ENCODE assay signal across 21 cellular contexts in genomic region chr20:58549231-58549630, GRCh38. TPM values are rescaled to one million over a fixed set of nuclear protein-coding genes. Genes with fewer than 3 reads are reported as not detected.
DNase-seq lines count a peak whose midpoint lies in the region; ATAC-seq and TF ChIP-seq lines count a peak whose summit lies in the region.
"Had no signal": no experiment of that assay in that cellular context is flagged by ENCODE, and none has a peak within 500 bp of the region (broad histone marks: within the 10 kb centered on the region; RNA-seq: fewer than 3 reads in every experiment).

No MANE protein-coding gene starts in this region.

- H3K4me1 Mint-ChIP-seq in type B pancreatic cell (ENCODE audit: unreplicated experiment) = peaks cover 59% of the 10 kb centered on the region
- H3K4me1 Mint-ChIP-seq: CD4-positive, CD25-positive, alpha-beta regulatory T cell; CD8-positive, alpha-beta memory T cell had no signal

- peak overlapping the region; percentile 30 for H2BK15ac ChIP-seq in neuronal stem cell (ENCODE audit: low read length)

- H3K14ac ChIP-seq in neuronal stem cell (ENCODE audit: low read length) = no peak overlapping the region

- ATAC-seq in RWPE2 (ENCODE audit: low read depth) = no peak
- no peak for ATAC-seq in left lobe of liver
- no peak for ATAC-seq in HG03025 (IDR thresholded peaks at IDR 0.05; ENCODE audit: low FRiP score, unreplicated experiment)
- ATAC-seq: GM12878, GM23338 had no signal

- TF ChIP-seq CTCF in RWPE2 (IDR thresholded peaks at IDR 0.05; ENCODE audit: poor library complexity, severe bottlenecking) (no peak), type B pancreatic cell (conservative IDR thresholded peaks at IDR 0.05) (no peak)

- H3K4me3 ChIP-seq in RWPE2 (ENCODE audit: severe bottlenecking) (no peak overlapping the region), neuronal stem cell (ENCODE audit: low read length in 2 of 2) (no peak overlapping the region)
- H3K4me3 ChIP-seq: GM12878, GM23338 had no signal

- H2AK5ac ChIP-seq in neuronal stem cell (ENCODE audit: low read depth, low read length) = no peak overlapping the region

- H3K36me3 ChIP-seq in RWPE2 (ENCODE audit: low read depth) = no peaks in the 10 kb centered on the region
- H3K36me3 ChIP-seq in neuronal stem cell (replicated peaks in 1 of 2; ENCODE audit: control insufficient read depth in 2 of 2, insufficient read depth in 2 of 2, low read length in 2 of 2) = no peaks in the 10 kb centered on the region
- H3K36me3 ChIP-seq: BE2C had no signal

- peaks cover 44% of the 10 kb centered on the region for H3K27me3 Mint-ChIP-seq in type B pancreatic cell

- H3K23ac ChIP-seq in neuronal stem cell (ENCODE audit: low read depth, low read length, poor library complexity) = no peak overlapping the region

- H3K4me1 ChIP-seq in RWPE2 (ENCODE audit: insufficient read depth, poor library complexity, severe bottlenecking) = peaks cover 11% of the 10 kb centered on the region
- no peaks in the 10 kb centered on the region for H3K4me1 ChIP-seq in neuronal stem cell (ENCODE audit: control insufficient read depth in 2 of 2, insufficient read depth in 1 of 2, low read depth in 1 of 2, low read length in 2 of 2)

- H3K4ac ChIP-seq in neuronal stem cell (ENCODE audit: low read length) = no peak overlapping the region

- H3K9me3 ChIP-seq in RWPE2 (ENCODE audit: severe bottlenecking) (no peaks in the 10 kb centered on the region), neuronal stem cell (replicated peaks in 1 of 2; ENCODE audit: control insufficient read depth in 2 of 2, insufficient read depth in 1 of 2, low read depth in 1 of 2, low read length in 2 of 2) (peaks cover 0 to 2% of the 10 kb centered on the region in 2 donors)
- H3K9me3 ChIP-seq: BE2C had no signal

- H3K27ac ChIP-seq in RWPE2 (ENCODE audit: poor library complexity, severe bottlenecking) = no peak overlapping the region
- H3K27ac ChIP-seq in neuronal stem cell (replicated peaks; ENCODE audit: low read length) = no peak overlapping the region

- H3K27ac Mint-ChIP-seq in type B pancreatic cell = no peak overlapping the region
- H3K27ac Mint-ChIP-seq: GM23338 had no signal

- no peaks in the 10 kb centered on the region for H3K27me3 ChIP-seq in RWPE2 (ENCODE audit: insufficient read depth, poor library complexity, severe bottlenecking)
- H3K27me3 ChIP-seq in neuronal stem cell (ENCODE audit: control insufficient read depth in 3 of 3, insufficient read depth in 3 of 3, low read depth in 1 of 3, low read length in 3 of 3) = peaks cover 0 to 13% (median 0%) of the 10 kb centered on the region in 3 experiments
- H3K27me3 ChIP-seq: BE2C had no signal

- H3K9ac ChIP-seq in neuronal stem cell (ENCODE audit: low read depth, low read length, poor library complexity) = no peak overlapping the region

- H2BK5ac ChIP-seq in neuronal stem cell (ENCODE audit: low read length) = no peak overlapping the region

- no peak overlapping the region for H2BK120ac ChIP-seq in neuronal stem cell (ENCODE audit: low read depth, low read length)

- no peak overlapping the region for H3K4me2 ChIP-seq in neuronal stem cell (ENCODE audit: insufficient read depth, low read length, poor library complexity, severe bottlenecking)
- H3K4me2 ChIP-seq: GM23338 had no signal

- H3K79me1 ChIP-seq in neuronal stem cell (ENCODE audit: low read depth, low read length) = no peaks in the 10 kb centered on the region

- no peak overlapping the region for H2BK12ac ChIP-seq in neuronal stem cell (ENCODE audit: low read length)

- no peak overlapping the region for H4K8ac ChIP-seq in neuronal stem cell (ENCODE audit: low read depth, low read length)

- DNase-seq in RWPE2 (ENCODE audit: low spot score) (peak; percentile 52), left lobe of liver (ENCODE audit: low spot score) (peak; percentile 2), neuronal stem cell (ENCODE audit: low spot score) (no peak), type B pancreatic cell (ENCODE audit: extremely low spot score, unreplicated experiment) (peak; percentile 10), AG20443 (ENCODE audit: low spot score) (no peak), midbrain (lab: John Stamatoyannopoulos, UW) (no peak), GM19240 (ENCODE audit: insufficient read length, low spot score) (no peak)
- DNase-seq: BE2C; C1 segment of cervical spinal cord; CD4-positive, CD25-positive, alpha-beta regulatory T cell; CD8-positive, alpha-beta memory T cell; COR-L47; DMS 273 treated with DMSO at 0.1 percent for 48 hours; DMS53; DND-41; EL; HCEC 1CT had no signal

- no peaks in the 10 kb centered on the region for H3K9me3 Mint-ChIP-seq in type B pancreatic cell
- H3K9me3 Mint-ChIP-seq: CD4-positive, CD25-positive, alpha-beta regulatory T cell; CD8-positive, alpha-beta memory T cell had no signal

- no peak overlapping the region for H2AFZ ChIP-seq in neuronal stem cell (ENCODE audit: low read length)
- H2AFZ ChIP-seq: GM23338 had no signal

- no CpG with 5 or more reads among the region's 5 CpGs for WGBS in neuronal stem cell (ENCODE audit: extremely low coverage in 2 of 2, insufficient read length in 2 of 2, insufficient replicate concordance in 1 of 2), 2 donors

- H3K18ac ChIP-seq in neuronal stem cell (ENCODE audit: low read length) = no peak overlapping the region

- no peak overlapping the region for H4K91ac ChIP-seq in neuronal stem cell (ENCODE audit: low read depth, low read length, poor library complexity)

- no peak overlapping the region for H3K4me3 Mint-ChIP-seq in type B pancreatic cell
- H3K4me3 Mint-ChIP-seq: CD4-positive, CD25-positive, alpha-beta regulatory T cell; CD8-positive, alpha-beta memory T cell; GM23338 had no signal

- no peaks in the 10 kb centered on the region for H3K36me3 Mint-ChIP-seq in type B pancreatic cell
- H3K36me3 Mint-ChIP-seq: CD4-positive, CD25-positive, alpha-beta regulatory T cell; CD8-positive, alpha-beta memory T cell had no signal

RNA-seq across cellular contexts. Expression of gene APCDD1L, which starts 34.0 kb away (rescaled TPM):
- total RNA-seq in left lobe of liver = 0.13 TPM
- 0.04 TPM for polyA plus RNA-seq in neuronal stem cell (2013, experiment 1 of 2)
- polyA plus RNA-seq in neuronal stem cell (2013, experiment 2 of 2) = 0.03 TPM
- 0.26 and 0.53 TPM in 2 replicates for total RNA-seq in type B pancreatic cell (ENCODE audit: low replicate concordance)
- total RNA-seq: CD4-positive, CD25-positive, alpha-beta regulatory T cell; CD8-positive, alpha-beta memory T cell; G401; GM12878 had no signal
- polyA plus RNA-seq: CD8-positive, alpha-beta memory T cell had no signal

Comparison
In these comparisons a context has a peak if more than half of its experiments do, and no peak if none do; other contexts are left out.
1. DNase-seq: peak in RWPE2 (single experiment), left lobe of liver (single experiment) and type B pancreatic cell (single experiment); none in neuronal stem cell (single experiment), AG20443 (single experiment), midbrain (single experiment) and GM19240 (single experiment).